In the genomic region with DNA sequence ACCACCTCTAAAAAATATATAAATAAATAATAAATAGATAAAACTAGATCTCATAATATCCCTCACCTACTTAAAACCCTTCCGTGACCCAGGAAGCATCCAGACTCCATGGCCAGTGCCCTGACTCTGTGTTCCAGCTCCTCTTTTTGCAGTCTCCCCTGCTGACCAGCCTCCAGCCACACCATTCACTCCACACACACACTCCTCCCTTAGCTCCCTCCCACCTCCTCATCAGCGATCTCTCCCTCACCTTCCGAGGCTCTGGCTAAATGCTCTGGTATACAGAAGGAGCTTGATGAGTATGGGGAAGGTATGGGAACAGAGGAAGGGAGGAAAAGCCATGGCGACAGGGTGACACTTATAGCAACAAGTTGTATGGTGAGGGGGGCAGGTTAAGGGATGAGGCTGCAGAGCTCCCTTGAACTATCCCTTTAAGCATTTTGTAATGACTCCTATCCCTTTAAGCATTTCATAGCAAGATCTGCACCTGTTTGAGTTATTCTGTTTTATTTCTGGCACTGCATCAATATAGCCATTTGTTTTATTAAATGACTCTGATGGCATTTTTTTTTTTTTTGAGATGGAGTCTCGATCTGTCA, we compare ENCODE assay signal across 11 cellular contexts. TPM values are rescaled to one million over a fixed set of nuclear protein-coding genes. Genes with fewer than 3 reads are reported as not detected.
A peak's percentile ranks its signal among the peaks of the same experiment; 100 is the strongest.
DNase-seq lines count a peak whose midpoint lies in the region; ATAC-seq, FAIRE-seq and TF ChIP-seq lines count a peak whose summit lies in the region.
"Had no signal": no experiment of that assay in that cellular context is flagged by ENCODE, and none has a peak within 500 bp of the region (broad histone marks: within the 10 kb centered on the region; RNA-seq: fewer than 3 reads in every experiment).

No MANE protein-coding gene starts in this region.

- peaks cover 21% of the 10 kb centered on the region for H3K36me3 Mint-ChIP-seq in Caco-2 (ENCODE audit: insufficient read depth, unreplicated experiment)

- no peaks in the 10 kb centered on the region; the same call in 1 of the 2 replicates for H3K36me3 ChIP-seq in Caco-2 (ENCODE audit: control insufficient read depth, insufficient read depth, low read length)
- no peaks in the 10 kb centered on the region for H3K36me3 ChIP-seq in IMR-90 (ENCODE audit: control insufficient read depth, insufficient read depth, low read length)
- no peaks in the 10 kb centered on the region for H3K36me3 ChIP-seq in trophoblast cell (ENCODE audit: control insufficient read depth in 1 of 2, insufficient read depth in 2 of 2, low read length in 2 of 2)
- H3K36me3 ChIP-seq: BLaER1 treated with 17β-estradiol and CSF1 and Interleukin-3, amounts not matched to agents 10 nM and 100 nM; HAP-1; Peyer's patch had no signal

- WGBS in IMR-90 (ENCODE audit: extremely low coverage in 2 of 2, insufficient read length in 1 of 2), 2 experiments, result no CpG with 5 or more reads among the region's 5 CpGs
- WGBS in trophoblast cell (ENCODE audit: extremely low coverage, insufficient coverage, insufficient read length), result no CpG with 5 or more reads among the region's 5 CpGs

- peak overlapping the region; percentile 7; the same call in 1 of the 2 replicates for H2BK20ac ChIP-seq in IMR-90 (ENCODE audit: low read depth, low read length)

- H3K79me1 ChIP-seq in IMR-90 (ENCODE audit: low read depth in 1 of 2, low read length in 2 of 2) (no peaks in the 10 kb centered on the region; a peak in 1 of 4 replicates), trophoblast cell (ENCODE audit: low read length) (peaks cover 38% of the 10 kb centered on the region)

- H3K14ac ChIP-seq in IMR-90 (replicated peaks; ENCODE audit: low read depth, low read length) (no peak overlapping the region; the same call in 1 of the 2 replicates), trophoblast cell (ENCODE audit: low read length) (peak overlapping the region; percentile 63)

- H4K20me1 ChIP-seq in IMR-90 (ENCODE audit: insufficient read depth, low read length), result no peaks in the 10 kb centered on the region
- H4K20me1 ChIP-seq: BLaER1 treated with 17β-estradiol and CSF1 and Interleukin-3, amounts not matched to agents 10 nM and 100 nM had no signal

- no peaks in the 10 kb centered on the region for H3K9me3 ChIP-seq in Caco-2
- H3K9me3 ChIP-seq in IMR-90 (ENCODE audit: control insufficient read depth, insufficient read depth, low read length), result no peaks in the 10 kb centered on the region
- H3K9me3 ChIP-seq in trophoblast cell (ENCODE audit: insufficient read depth, low read depth, low read length), result no peaks in the 10 kb centered on the region
- H3K9me3 ChIP-seq: BLaER1 treated with 17β-estradiol and CSF1 and Interleukin-3, amounts not matched to agents 10 nM and 100 nM; HAP-1; Peyer's patch; SK-N-SH had no signal

- dilution Hi-C loops in IMR-90 (cut with HindIII; ENCODE audit: low sequenced_read_pairs, unreplicated experiment), result loop anchor here (25.0 kb wide), 1 partner anchor 93 kb away; no protein-coding TSS in a partner anchor

- H4K8ac ChIP-seq in IMR-90 (ENCODE audit: low read depth in 2 of 2, low read length in 2 of 2) (no peak overlapping the region), trophoblast cell (ENCODE audit: low read depth, low read length) (no peak overlapping the region)

- H3K56ac ChIP-seq in IMR-90 (ENCODE audit: extremely low read depth, insufficient read depth, low read length), result no peak overlapping the region

- TF ChIP-seq CTCF in Caco-2 (IDR thresholded peaks at IDR 0.05; ENCODE audit: insufficient read depth in 1 of 2, low read depth in 1 of 2, low read length in 1 of 2, severe bottlenecking in 1 of 2, unreplicated experiment in 1 of 2) (no peak), IMR-90 (conservative IDR thresholded peaks at IDR 0.05; ENCODE audit: low read depth, low read length) (no peak)

- H3K27me3 ChIP-seq in Caco-2 (replicated peaks; ENCODE audit: control insufficient read depth, insufficient read depth, low read length), result no peaks in the 10 kb centered on the region
- peaks cover 2% of the 10 kb centered on the region; the same call in 1 of the 2 replicates for H3K27me3 ChIP-seq in IMR-90 (ENCODE audit: control insufficient read depth, insufficient read depth, low read length)
- H3K27me3 ChIP-seq in trophoblast cell (ENCODE audit: insufficient read depth, low read length), result no peaks in the 10 kb centered on the region
- H3K27me3 ChIP-seq: BLaER1 treated with 17β-estradiol and CSF1 and Interleukin-3, amounts not matched to agents 10 nM and 100 nM; Peyer's patch had no signal

- no peak for ATAC-seq in IMR-90 (ENCODE audit: low read depth)
- no peak for ATAC-seq in activated CD4-positive, CD25-positive, alpha-beta regulatory T cell treated with anti-CD3 and anti-CD28 coated beads, Interleukin-2, amount 50 U/mL, for 24 hours

- no peak for TF ChIP-seq POLR2A in IMR-90 (IDR thresholded peaks at IDR 0.05; ENCODE audit: low read depth, low read length)
- no peak for TF ChIP-seq POLR2A in GM12891 (IDR thresholded peaks at IDR 0.05; ENCODE audit: low read depth, low read length)

- peaks cover 57% of the 10 kb centered on the region for H3K4me1 Mint-ChIP-seq in Caco-2 (ENCODE audit: low read depth, unreplicated experiment)

- DNase-seq in Caco-2, result peak in 1 of 2 experiments; percentile 47
- no peak for DNase-seq in IMR-90
- peak; percentile 62 for DNase-seq in cerebellar cortex (ENCODE audit: low spot score)
- DNase-seq in trophoblast cell, result no peak
- no peak for DNase-seq in cerebellum (ENCODE audit: low spot score)
- no peak for DNase-seq in GM12891 (ENCODE audit: insufficient read length, low spot score)

- no peak overlapping the region for H4K5ac ChIP-seq in IMR-90 (ENCODE audit: low read depth, low read length)

- no peak overlapping the region for H3K4me3 ChIP-seq in Caco-2 (ENCODE audit: low read depth, low read length)
- H3K4me3 ChIP-seq in IMR-90 (ENCODE audit: insufficient read depth, low read depth, low read length), result no peak overlapping the region
- no peak overlapping the region for H3K4me3 ChIP-seq in trophoblast cell (ENCODE audit: low read depth, low read length)
- H3K4me3 ChIP-seq: BLaER1 treated with 17β-estradiol and CSF1 and Interleukin-3, amounts not matched to agents 10 nM and 100 nM; HAP-1; Peyer's patch had no signal

- no peak overlapping the region for H3K9ac ChIP-seq in IMR-90 (ENCODE audit: low read depth, low read length)
- no peak overlapping the region for H3K9ac ChIP-seq in trophoblast cell (ENCODE audit: low read length)
- H3K9ac ChIP-seq: BLaER1 treated with 17β-estradiol and CSF1 and Interleukin-3, amounts not matched to agents 10 nM and 100 nM; SK-N-SH had no signal

- H3K27me3 Mint-ChIP-seq in Caco-2 (ENCODE audit: insufficient read depth, unreplicated experiment), result no peaks in the 10 kb centered on the region

- H3K4me2 ChIP-seq in IMR-90 (ENCODE audit: low read depth, low read length), result no peak overlapping the region
- H3K4me2 ChIP-seq in trophoblast cell (ENCODE audit: low read length), result no peak overlapping the region
- H3K4me2 ChIP-seq: BLaER1 treated with 17β-estradiol and CSF1 and Interleukin-3, amounts not matched to agents 10 nM and 100 nM; SK-N-SH had no signal

- peak overlapping the region; percentile 61 for H3K4me3 Mint-ChIP-seq in Caco-2 (ENCODE audit: unreplicated experiment)

- H3K27ac ChIP-seq in IMR-90 (ENCODE audit: insufficient read depth, low read length) (no peak overlapping the region; the same call in 1 of the 2 replicates), trophoblast cell (ENCODE audit: low read depth, low read length) (peak overlapping the region; percentile 31)
- H3K27ac ChIP-seq: BLaER1 treated with 17β-estradiol and CSF1 and Interleukin-3, amounts not matched to agents 10 nM and 100 nM had no signal

- peak overlapping the region; percentile 68 for H4K91ac ChIP-seq in IMR-90 (ENCODE audit: insufficient read depth, low read depth, low read length)
- peak overlapping the region; percentile 77 for H4K91ac ChIP-seq in trophoblast cell (ENCODE audit: low read depth, low read length)

- no peak overlapping the region for H4K12ac ChIP-seq in trophoblast cell (ENCODE audit: low read depth, low read length)

- POLR2A ChIA-PET in Caco-2 (lab: Charles Lee) (interaction anchor here (0.5 to 2.6 kb wide), 9 partner anchors 26 to 106 kb away, joined by 4 to 21 read pairs (median 9); partner anchors contain the start of genes EIF4B and KRT8), IMR-90 (lab: Charles Lee; ENCODE audit: unreplicated experiment) (interaction anchor here (1.3 kb wide), 1 partner anchor 95 kb away, joined by 4 read pairs; no protein-coding TSS in a partner anchor)

- peak overlapping the region; percentile 85 for H3K27ac Mint-ChIP-seq in Caco-2 (ENCODE audit: unreplicated experiment)

- H2BK15ac ChIP-seq in IMR-90 (ENCODE audit: low read depth, low read length), result peak overlapping the region; percentile 83; the same call in 2 of the 3 replicates

- peak overlapping the region; percentile 67 for H2BK12ac ChIP-seq in trophoblast cell (ENCODE audit: low read length)

- in situ Hi-C loops in IMR-90 (cut with MboI; ENCODE audit: low sequenced_read_pairs), result loop anchor here (10.0 kb wide), 2 partner anchors 395 to 605 kb away; no protein-coding TSS in a partner anchor

- peak overlapping the region; percentile 81 for H2AFZ ChIP-seq in IMR-90 (replicated peaks; ENCODE audit: low read length, poor library complexity)
- no peak overlapping the region for H2AFZ ChIP-seq in trophoblast cell (ENCODE audit: insufficient read depth, low read length, poor library complexity)

- H2AK5ac ChIP-seq in IMR-90 (ENCODE audit: low read depth, low read length) (peak overlapping the region; percentile 60), trophoblast cell (ENCODE audit: low read length) (no peak overlapping the region)

- no peak overlapping the region for H3K23ac ChIP-seq in IMR-90 (ENCODE audit: low read depth, low read length)
- no peak overlapping the region for H3K23ac ChIP-seq in trophoblast cell (ENCODE audit: low read length)

- H2BK5ac ChIP-seq in IMR-90 (ENCODE audit: low read depth, low read length, poor library complexity, severe bottlenecking) (no peak overlapping the region), trophoblast cell (ENCODE audit: low read depth, low read length, poor library complexity) (peak overlapping the region; percentile 74)

- H2BK120ac ChIP-seq in IMR-90 (ENCODE audit: low read depth, low read length) (peak overlapping the region; percentile 56; the same call in 1 of the 2 replicates), trophoblast cell (ENCODE audit: insufficient read depth, low read length, poor library complexity) (peak overlapping the region; percentile 2)

- CTCF ChIA-PET in Caco-2 (lab: Charles Lee) (interaction anchor here (0.6 to 3.6 kb wide), 28 partner anchors 8 to 823 kb away, joined by 3 to 140 read pairs (median 8); partner anchors contain the start of genes EIF4B and KRT8), IMR-90 (lab: Yijun Ruan, JAX) (interaction anchor here (0.5 to 6.4 kb wide), 15 partner anchors 12 to 1354 kb away, joined by 3 to 130 read pairs (median 4); no protein-coding TSS in a partner anchor)

- H3K4ac ChIP-seq in IMR-90 (ENCODE audit: low read depth, low read length), result no peak overlapping the region; the same call in 1 of the 2 replicates
- no peak overlapping the region for H3K4ac ChIP-seq in trophoblast cell (ENCODE audit: low read depth, low read length)

- BruUV-seq in Caco-2 (replicated peaks; lab: Mats Ljungman, UMichigan) (no TSS peak), IMR-90 (replicated peaks; lab: Mats Ljungman, UMichigan) (no TSS peak)

- peak overlapping the region; percentile 42 for H2AK9ac ChIP-seq in IMR-90 (replicated peaks; ENCODE audit: low read depth, low read length, poor library complexity)

- no peaks in the 10 kb centered on the region for H3K9me3 Mint-ChIP-seq in Caco-2 (ENCODE audit: unreplicated experiment)

- H3K4me1 ChIP-seq in Caco-2 (peaks cover 40% of the 10 kb centered on the region), IMR-90 (ENCODE audit: control insufficient read depth, insufficient read depth, low read length) (peaks cover 15% of the 10 kb centered on the region), trophoblast cell (ENCODE audit: control insufficient read depth in 1 of 2, insufficient read depth in 2 of 2, low read length in 2 of 2) (peaks cover 18 to 26% of the 10 kb centered on the region in 2 experiments)
- H3K4me1 ChIP-seq: BLaER1 treated with 17β-estradiol and CSF1 and Interleukin-3, amounts not matched to agents 10 nM and 100 nM had no signal

- peaks cover 18% of the 10 kb centered on the region for H3K9me1 ChIP-seq in IMR-90 (ENCODE audit: insufficient read depth, low read length)

- no peak for TF ChIP-seq RAD21 in IMR-90 (IDR thresholded peaks at IDR 0.05; ENCODE audit: low read length)

- intact Hi-C loops in Caco-2 (cut with micrococcal nuclease; ENCODE audit: unreplicated experiment), result loop anchor here (1.0 to 10.0 kb wide), 3 partner anchors 75 to 838 kb away; partner anchors contain the start of gene KRT8
- intact Hi-C loops in IMR-90 (cut with micrococcal nuclease), result loop anchor here (2.0 to 5.0 kb wide), 3 partner anchors 397 to 833 kb away; no protein-coding TSS in a partner anchor

- H3K18ac ChIP-seq in IMR-90 (ENCODE audit: low read depth, low read length), result no peak overlapping the region
- H3K18ac ChIP-seq in trophoblast cell (ENCODE audit: low read length), result peak overlapping the region; percentile 76

- peaks cover 12% of the 10 kb centered on the region for H3K79me2 ChIP-seq in trophoblast cell (ENCODE audit: control insufficient read depth, insufficient read depth, low read length, poor library complexity)

- no peak for FAIRE-seq in GM12891 (lab: Jason Lieb, UNC)

RNA-seq across cellular contexts. Expression of gene EIF4B, which starts 26.1 kb away (rescaled TPM):
- total RNA-seq in Caco-2 (2022) (445 and 452 TPM in 2 replicates), IMR-90 (2012; rRNA removed) (671 and 1,144 TPM in 2 replicates), cerebellum (410 TPM)
- 227 and 313 TPM in 2 replicates for polyA plus RNA-seq in IMR-90 (2012; rRNA removed)
- polyA plus RNA-seq in IMR-90 (2012; cell fraction: cytosol; rRNA removed), result 54.7 and 79.0 TPM in 2 replicates
- polyA plus RNA-seq in IMR-90 (2012; cell fraction: nucleus; rRNA removed; ENCODE audit: low replicate concordance), result 40.3 and 157 TPM in 2 replicates
- 342 and 356 TPM in 2 replicates for polyA plus RNA-seq in trophoblast cell (2013)
- polyA plus RNA-seq in GM12891 (2012; ENCODE audit: low read depth, missing spikeins), result 328 TPM

RNA-seq across cellular contexts. Expression of gene KRT18, which starts 31.3 kb away (rescaled TPM):
- total RNA-seq in Caco-2 (2022), result 2,564 and 2,674 TPM in 2 replicates
- total RNA-seq in IMR-90 (2012; rRNA removed), result 465 and 488 TPM in 2 replicates
- polyA plus RNA-seq in IMR-90 (2012; rRNA removed), result 272 and 287 TPM in 2 replicates
- 215 and 331 TPM in 2 replicates for polyA plus RNA-seq in IMR-90 (2012; cell fraction: cytosol; rRNA removed)
- 179 and 252 TPM in 2 replicates for polyA plus RNA-seq in IMR-90 (2012; cell fraction: nucleus; rRNA removed; ENCODE audit: low replicate concordance)
- polyA plus RNA-seq in trophoblast cell (2013), result 4,184 and 4,236 TPM in 2 replicates
- 2.9 TPM for total RNA-seq in cerebellum
- 9.5 TPM for polyA plus RNA-seq in GM12891 (2012; ENCODE audit: low read depth, missing spikeins)

Comparison
In these comparisons a context has a peak if more than half of its experiments do, and no peak if none do; other contexts are left out.
1. RNA of gene KRT18, which starts 31.3 kb away (total RNA-seq): 2,564 to 2,674 TPM in Caco-2 and 465 to 488 TPM in IMR-90; 2.9 TPM in cerebellum (single experiment); every median in the first group is over 100 times any median in the second.